1 cellular context compared by ENCODE assay signal in genomic region chr19:2945575-2946184, GRCh38.
TF ChIP-seq lines count a peak whose summit lies in the region.

No MANE protein-coding gene starts in this region.

TF ChIP-seq in HEK293, 187 proteins besides CTCF, POLR2A, EP300 and RAD21 (continued from another document and continues in another):
- TF ChIP-seq ZNF280D (tag by site-specific recombination; IDR thresholded peaks at IDR 0.05) (no peak), ZNF561 (tag by site-specific recombination; IDR thresholded peaks at IDR 0.05; ENCODE audit: borderline replicate concordance) (no peak), ZNF214 (tag by site-specific recombination; IDR thresholded peaks at IDR 0.05; ENCODE audit: borderline replicate concordance) (no peak), ZXDB (tag by site-specific recombination; IDR thresholded peaks at IDR 0.05) (no peak), ZBTB44 (tag by site-specific recombination; IDR thresholded peaks at IDR 0.05) (no peak), ZNF10 (tag by site-specific recombination; IDR thresholded peaks at IDR 0.05) (no peak), ZNF157 (tag by site-specific recombination; IDR thresholded peaks at IDR 0.05) (no peak), ZNF335 (tag by site-specific recombination; conservative IDR thresholded peaks at IDR 0.05) (peak; percentile 97), ZNF629 (tag by site-specific recombination; IDR thresholded peaks at IDR 0.05) (peak; percentile 75), ZSCAN4 (tag by site-specific recombination; IDR thresholded peaks at IDR 0.05) (0 out of 2 replicates have a peak, but pooled peaks have one; percentile 3), TCF7L2 (IDR thresholded peaks at IDR 0.05; ENCODE audit: borderline replicate concordance, low read depth, low read length) (no peak), HIC1 (tag by site-specific recombination; IDR thresholded peaks at IDR 0.05) (0 out of 2 replicates have a peak, but pooled peaks have one; percentile 19), ZNF707 (tag by site-specific recombination; IDR thresholded peaks at IDR 0.05) (no peak), PRDM4 (tag by site-specific recombination; IDR thresholded peaks at IDR 0.05) (no peak), SETDB1 (IDR thresholded peaks at IDR 0.05; ENCODE audit: insufficient read length, low read length) (no peak), ZNF350 (tag by site-specific recombination; IDR thresholded peaks at IDR 0.05) (no peak), ZNF843 (tag by site-specific recombination; IDR thresholded peaks at IDR 0.05) (no peak), ZSCAN5A (tag by site-specific recombination; IDR thresholded peaks at IDR 0.05) (no peak), ZNF580 (tag by site-specific recombination; IDR thresholded peaks at IDR 0.05) (no peak; the same call in 1 of the 2 replicates), ZIC2 (tag by site-specific recombination; IDR thresholded peaks at IDR 0.05) (no peak; the same call in 1 of the 2 replicates), ZNF433 (tag by site-specific recombination; IDR thresholded peaks at IDR 0.05; ENCODE audit: low read depth) (no peak), KLF10 (tag by site-specific recombination; IDR thresholded peaks at IDR 0.05) (no peak), ZNF341 (tag by site-specific recombination; IDR thresholded peaks at IDR 0.05; ENCODE audit: low read depth) (no peak), ZNF202 (tag by site-specific recombination; IDR thresholded peaks at IDR 0.05; ENCODE audit: borderline replicate concordance) (no peak), BCL11B (tag by site-specific recombination; IDR thresholded peaks at IDR 0.05; ENCODE audit: low read depth) (no peak; the same call in 1 of the 2 replicates), PRDM1 (tag by site-specific recombination; IDR thresholded peaks at IDR 0.05) (no peak), ZNF416 (tag by site-specific recombination; IDR thresholded peaks at IDR 0.05) (no peak), KLF9 (tag by site-specific recombination; IDR thresholded peaks at IDR 0.05; ENCODE audit: low read depth) (no peak), ZBTB17 (tag by site-specific recombination; IDR thresholded peaks at IDR 0.05) (peak; percentile 67; the same call in 1 of the 2 replicates), ZNF280C (tag by site-specific recombination; IDR thresholded peaks at IDR 0.05) (no peak), ZBTB1 (tag by site-specific recombination; IDR thresholded peaks at IDR 0.05) (no peak), ZNF37A (tag by site-specific recombination; IDR thresholded peaks at IDR 0.05) (no peak), ZFP41 (tag by site-specific recombination; IDR thresholded peaks at IDR 0.05; ENCODE audit: borderline replicate concordance) (no peak), ZNF23 (tag by site-specific recombination; IDR thresholded peaks at IDR 0.05; ENCODE audit: borderline replicate concordance) (no peak), ZNF292 (tag by site-specific recombination; IDR thresholded peaks at IDR 0.05; ENCODE audit: borderline replicate concordance, low read depth) (no peak), ZNF362 (tag by site-specific recombination; IDR thresholded peaks at IDR 0.05) (no peak), ZNF394 (tag by site-specific recombination; IDR thresholded peaks at IDR 0.05; ENCODE audit: borderline replicate concordance) (peak; percentile 94; the same call in 1 of the 2 replicates), ZNF645 (tag by site-specific recombination; IDR thresholded peaks at IDR 0.05) (no peak)
